In the genomic region with DNA sequence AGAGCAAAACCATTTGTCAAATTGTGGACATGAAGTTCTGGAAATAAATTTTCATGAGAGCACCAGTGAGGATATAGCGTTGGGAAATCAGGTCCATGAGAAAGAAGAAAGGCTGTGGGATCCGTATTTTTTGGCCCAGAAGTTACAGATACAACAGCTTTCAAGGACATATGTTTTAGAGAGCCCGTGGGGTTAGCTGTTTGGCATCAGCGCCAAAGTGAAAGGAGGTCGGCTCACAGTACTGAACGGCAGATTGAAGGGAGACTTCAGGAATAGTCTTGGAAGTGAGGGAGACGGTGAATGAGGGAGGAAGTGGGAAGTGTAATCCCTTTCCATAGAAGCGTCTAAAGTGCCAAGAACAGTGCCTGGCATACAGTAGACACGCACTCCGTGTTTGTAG, we compare ENCODE assay signal across 24 cellular contexts.
"Had no signal": no experiment of that assay in that cellular context is flagged by ENCODE, and none has a peak within 500 bp of the region (broad histone marks: within the 10 kb centered on the region; RNA-seq: fewer than 3 reads in every experiment).

No MANE protein-coding gene starts in this region.

- H3K27ac Mint-ChIP-seq: activated CD8-positive, alpha-beta T cell treated with anti-CD3 and anti-CD28 coated beads, Interleukin-2, amount 10 ng/mL, durations not matched to agents 7 days and 5 days; activated naive CD4-positive, alpha-beta T cell treated with anti-CD3 and anti-CD28 coated beads, Interleukin-2, amount 50 U/mL, for 24 hours; activated T-helper 1 cell treated with anti-CD3 and anti-CD28 coated beads, Interleukin-12 subunit alpha, Interleukin-12 subunit beta, Interleukin-2, Interleukin-4 antibody, amounts not matched to agents 30 ng/mL and 10 ng/mL and 1 ng/mL, durations not matched to agents 14 hours and 24 hours and 36 hours; memory B cell had no signal

- H3K4me1 Mint-ChIP-seq: activated naive CD4-positive, alpha-beta T cell treated with anti-CD3 and anti-CD28 coated beads, Interleukin-2, amount 50 U/mL, for 24 hours; central memory CD8-positive, alpha-beta T cell had no signal

- H3K36me3 ChIP-seq: prostate gland, thyroid gland, vagina, WERI-Rb-1 had no signal

- DNase-seq: activated CD4-positive, alpha-beta T cell treated with anti-CD3 and anti-CD28 coated beads for 1 hour; activated CD4-positive, alpha-beta T cell treated with anti-CD3 and anti-CD28 coated beads, Interleukin-2, amount 50 U/mL, for 1 hour; activated CD8-positive, alpha-beta T cell treated with anti-CD3 and anti-CD28 coated beads, Interleukin-2, amount 10 ng/mL, durations not matched to agents 7 days and 5 days; activated gamma-delta T cell; aorta; foreskin fibroblast; left colon; naive B cell; stimulated activated CD4-positive, alpha-beta T cell treated with anti-CD3 and anti-CD28 coated beads, Interleukin-2, amount 100 ng/mL, for 48 hours; stimulated activated CD8-positive, alpha-beta memory T cell treated with anti-CD3 and anti-CD28 coated beads, Interleukin-4, amount 100 ng/mL, for 48 hours; stimulated activated naive B cell treated with anti-CD40 and anti-IgM and Interleukin-4, amounts not matched to agents 10 μg/mL and 1 μg/mL and 100 μg/mL, for 72 hours; T-helper 1 cell; thyroid gland; WERI-Rb-1 had no signal

- H3K4me1 ChIP-seq: prostate gland, vagina had no signal

- H3K4me3 Mint-ChIP-seq: activated CD8-positive, alpha-beta T cell treated with anti-CD3 and anti-CD28 coated beads, Interleukin-2, amount 10 ng/mL, durations not matched to agents 7 days and 5 days; activated naive CD4-positive, alpha-beta T cell treated with anti-CD3 and anti-CD28 coated beads, Interleukin-2, amount 50 U/mL, for 24 hours; activated T-helper 1 cell treated with anti-CD3 and anti-CD28 coated beads, Interleukin-12 subunit alpha, Interleukin-12 subunit beta, Interleukin-2, Interleukin-4 antibody, amounts not matched to agents 30 ng/mL and 10 ng/mL and 1 ng/mL, durations not matched to agents 14 hours and 24 hours and 36 hours; brain; central memory CD8-positive, alpha-beta T cell; memory B cell; neural crest cell; stimulated activated naive B cell treated with anti-CD40 and anti-IgM and Interleukin-4, amounts not matched to agents 10 μg/mL and 1 μg/mL and 100 μg/mL, for 72 hours had no signal

- FAIRE-seq: keratinocyte, TTC549 had no signal

- H3K36me3 Mint-ChIP-seq: activated naive CD4-positive, alpha-beta T cell treated with anti-CD3 and anti-CD28 coated beads, Interleukin-2, amount 50 U/mL, for 24 hours had no signal

- H3K27me3 ChIP-seq: thyroid gland, vagina had no signal

- H3K27me3 Mint-ChIP-seq: activated naive CD4-positive, alpha-beta T cell treated with anti-CD3 and anti-CD28 coated beads, Interleukin-2, amount 50 U/mL, for 24 hours; central memory CD8-positive, alpha-beta T cell; memory B cell; naive B cell; stimulated activated naive B cell treated with anti-CD40 and anti-IgM and Interleukin-4, amounts not matched to agents 10 μg/mL and 1 μg/mL and 100 μg/mL, for 72 hours had no signal

- H3K9me3 Mint-ChIP-seq: activated naive CD4-positive, alpha-beta T cell treated with anti-CD3 and anti-CD28 coated beads, Interleukin-2, amount 50 U/mL, for 24 hours; activated T-helper 1 cell treated with anti-CD3 and anti-CD28 coated beads, Interleukin-12 subunit alpha, Interleukin-12 subunit beta, Interleukin-2, Interleukin-4 antibody, amounts not matched to agents 30 ng/mL and 10 ng/mL and 1 ng/mL, durations not matched to agents 14 hours and 24 hours and 36 hours; central memory CD8-positive, alpha-beta T cell; memory B cell had no signal

- ATAC-seq: activated CD8-positive, alpha-beta T cell treated with anti-CD3 and anti-CD28 coated beads, Interleukin-2, amount 10 ng/mL, durations not matched to agents 7 days and 5 days; left colon; stimulated activated naive B cell treated with anti-CD40 and anti-IgM and Interleukin-4, amounts not matched to agents 10 μg/mL and 1 μg/mL and 100 μg/mL, for 72 hours had no signal

- H3K27ac ChIP-seq: prostate gland, thyroid gland, vagina, WERI-Rb-1 had no signal

- H3K9me3 ChIP-seq: prostate gland, thyroid gland, vagina had no signal

- H3K4me3 ChIP-seq: prostate gland, thyroid gland, vagina had no signal
